19 cellular contexts compared by ENCODE assay signal in the genomic region with DNA sequence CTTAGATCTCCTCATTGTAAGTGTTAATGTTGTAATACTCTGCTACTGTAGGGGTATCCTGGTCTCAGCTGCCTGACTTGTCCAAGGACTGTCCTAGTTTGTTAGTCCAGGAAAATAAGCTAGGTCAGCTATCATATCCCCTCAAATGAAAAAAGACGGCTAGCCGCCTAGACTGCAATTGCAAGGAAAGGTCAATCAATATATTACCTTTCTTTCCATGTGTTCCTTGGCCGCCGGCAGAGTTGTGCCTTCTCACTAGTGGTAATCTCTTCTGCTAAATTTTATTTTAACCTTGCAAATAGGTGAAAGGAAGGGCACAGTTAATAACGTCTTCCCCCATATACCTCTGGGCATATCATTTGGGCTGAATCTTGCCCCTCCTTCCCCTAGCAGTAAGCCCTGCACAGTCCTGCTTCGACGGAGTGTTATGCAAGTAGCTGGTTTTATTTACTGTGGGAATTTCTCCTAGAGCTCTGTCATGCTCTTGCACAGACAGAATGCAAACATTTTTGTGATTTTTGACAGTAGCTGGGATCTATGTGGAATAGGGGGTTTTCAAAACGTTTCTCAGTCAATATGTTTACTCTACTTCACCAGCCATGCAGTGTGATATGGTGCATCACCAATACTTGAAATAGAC.
"Had no signal": no experiment of that assay in that cellular context is flagged by ENCODE, and none has a peak within 500 bp of the region (broad histone marks: within the 10 kb centered on the region; RNA-seq: fewer than 3 reads in every experiment).

No MANE protein-coding gene starts in this region.

- H3K4me3 Mint-ChIP-seq: endodermal cell; naive thymus-derived CD4-positive, alpha-beta T cell; nephron progenitor cell had no signal

- H3K27ac Mint-ChIP-seq: endodermal cell; naive thymus-derived CD4-positive, alpha-beta T cell; nephron progenitor cell had no signal

- DNase-seq: central memory CD4-positive, alpha-beta T cell; effector CD4-positive, alpha-beta T cell; endodermal cell; gastrocnemius medialis; heart right ventricle; hypothalamus; left ventricle myocardium superior; mesendoderm; naive thymus-derived CD4-positive, alpha-beta T cell; nephron progenitor cell; psoas muscle; sigmoid colon; stimulated activated CD4-positive, alpha-beta T cell treated with anti-CD3 and anti-CD28 coated beads, Interleukin-2, amount 100 ng/mL, for 24 hours; stimulated activated naive CD8-positive, alpha-beta T cell treated with anti-CD3 and anti-CD28 coated beads, Interleukin-15, Interleukin-2, amounts not matched to agents 100 U/mL and 50 U/mL, for 24 hours; tibial artery had no signal

- H3K27me3 ChIP-seq: gastrocnemius medialis, heart right ventricle, sigmoid colon, suprapubic skin, tibial artery had no signal

- H3K4me1 ChIP-seq: psoas muscle had no signal

- H3K36me3 ChIP-seq: gastrocnemius medialis, heart right ventricle, sigmoid colon, suprapubic skin, tibial artery had no signal

- ATAC-seq: gastrocnemius medialis; heart right ventricle; left ventricle myocardium superior; naive thymus-derived CD4-positive, alpha-beta T cell; psoas muscle; stimulated activated naive CD8-positive, alpha-beta T cell treated with anti-CD3 and anti-CD28 coated beads, Interleukin-15, Interleukin-2, amounts not matched to agents 100 U/mL and 50 U/mL, for 24 hours had no signal

- H3K9me3 ChIP-seq: gastrocnemius medialis, psoas muscle, sigmoid colon, suprapubic skin, tibial artery had no signal

- H3K9me3 Mint-ChIP-seq: endodermal cell; naive thymus-derived CD4-positive, alpha-beta T cell; nephron progenitor cell had no signal

- H3K27ac ChIP-seq: coronary artery, gastrocnemius medialis, heart right ventricle, psoas muscle, sigmoid colon, suprapubic skin, tibial artery had no signal

- H3K4me3 ChIP-seq: coronary artery, gastrocnemius medialis, heart right ventricle, lung, psoas muscle, sigmoid colon, skin epidermis, suprapubic skin, tibial artery had no signal
